In the genomic region with DNA sequence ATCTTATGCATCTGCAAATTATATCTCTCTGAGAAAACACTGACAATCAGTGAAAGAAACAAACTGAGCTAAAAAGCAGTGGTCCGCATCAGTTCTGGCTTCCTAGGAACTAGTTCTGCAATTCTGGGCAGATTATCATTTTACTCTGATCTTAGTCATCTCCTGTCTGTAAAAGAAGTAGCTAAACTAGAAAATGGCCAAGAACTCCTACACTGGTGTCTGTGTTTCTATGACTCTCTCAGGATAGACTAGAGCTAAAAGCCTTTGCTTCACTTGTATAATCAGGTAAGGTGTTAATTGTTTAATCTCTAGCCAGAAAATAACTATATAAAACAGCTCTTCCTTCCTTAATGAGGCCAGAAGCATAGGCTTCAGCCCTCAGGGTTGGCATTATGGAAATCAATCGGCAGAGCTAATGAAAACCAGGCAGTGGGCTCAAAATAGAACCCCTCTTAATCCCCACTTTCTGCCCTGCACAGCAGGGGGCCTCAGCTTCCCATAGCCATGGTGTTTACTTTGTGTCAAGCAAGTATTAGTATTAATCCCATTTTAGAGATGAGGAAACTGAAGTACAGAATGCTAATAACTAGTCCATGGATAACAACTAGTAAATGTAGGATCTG, we compare ENCODE assay signal across 17 cellular contexts.
DNase-seq lines count a peak whose midpoint lies in the region; ATAC-seq and TF ChIP-seq lines count a peak whose summit lies in the region.
"Had no signal": no experiment of that assay in that cellular context is flagged by ENCODE, and none has a peak within 500 bp of the region (broad histone marks: within the 10 kb centered on the region; RNA-seq: fewer than 3 reads in every experiment).

No MANE protein-coding gene starts in this region.

- peaks cover 8% of the 10 kb centered on the region for H3K4me1 ChIP-seq in BE2C
- no peaks in the 10 kb centered on the region for H3K4me1 ChIP-seq in PC-3 (ENCODE audit: insufficient read depth, low read length)
- peaks cover 0 to 9% (median 4%) of the 10 kb centered on the region in 9 donors for H3K4me1 ChIP-seq in heart right ventricle
- no peaks in the 10 kb centered on the region for H3K4me1 ChIP-seq in testis
- H3K4me1 ChIP-seq: pancreas, thyroid gland had no signal

- no peak for TF ChIP-seq POLR2A in testis (IDR thresholded peaks at IDR 0.05)

- no peak overlapping the region for H3K27ac Mint-ChIP-seq in natural killer cell
- H3K27ac Mint-ChIP-seq: activated naive CD4-positive, alpha-beta T cell treated with anti-CD3 and anti-CD28 coated beads for 36 hours had no signal

- CTCF ChIA-PET in PC-3 (lab: Charles Lee), result interaction anchor here (0.7 to 0.8 kb wide), 3 partner anchors 137 to 1030 kb away, joined by 3 to 4 read pairs (median 3); no protein-coding TSS in a partner anchor

- H3K4me1 Mint-ChIP-seq in natural killer cell, result no peaks in the 10 kb centered on the region

- H3K27me3 Mint-ChIP-seq in natural killer cell (ENCODE audit: low read depth in 2 of 2), result no peaks in the 10 kb centered on the region

- no peak overlapping the region for H3K4me3 Mint-ChIP-seq in natural killer cell
- H3K4me3 Mint-ChIP-seq: activated naive CD4-positive, alpha-beta T cell treated with anti-CD3 and anti-CD28 coated beads for 36 hours had no signal

- DNase-seq in BE2C (peak; percentile 63), GM06990 (ENCODE audit: extremely low read depth, insufficient read length) (no peak), PC-3 (peak; percentile 9), heart right ventricle (no peak), testis (no peak), natural killer cell (no peak), germinal center (ENCODE audit: low spot score) (no peak)
- DNase-seq: activated CD4-positive, alpha-beta T cell treated with anti-CD3 and anti-CD28 coated beads, Interleukin-2, amount 50 U/mL, for 4 hours; left cardiac atrium; pancreas; thyroid gland had no signal

- no peaks in the 10 kb centered on the region for H3F3A ChIP-seq in PC-3 (ENCODE audit: low read length, unreplicated experiment)

- H3K36me3 ChIP-seq in BE2C, result no peaks in the 10 kb centered on the region
- no peaks in the 10 kb centered on the region for H3K36me3 ChIP-seq in GM06990 (ENCODE audit: control insufficient read depth, insufficient read depth, low read length)
- no peaks in the 10 kb centered on the region for H3K36me3 ChIP-seq in PC-3 (ENCODE audit: low read depth, low read length)
- no peaks in the 10 kb centered on the region for H3K36me3 ChIP-seq in heart right ventricle
- no peaks in the 10 kb centered on the region for H3K36me3 ChIP-seq in testis (ENCODE audit: low read depth, missing control alignments)
- H3K36me3 ChIP-seq: ascending aorta, pancreas, thyroid gland had no signal

- BruUV-seq in PC-3 (replicated peaks; lab: Mats Ljungman, UMichigan), result no TSS peak

- no peaks in the 10 kb centered on the region for H3K9me2 ChIP-seq in PC-3 (replicated peaks; ENCODE audit: low read length)

- no peaks in the 10 kb centered on the region for H3K27me3 ChIP-seq in BE2C
- no peaks in the 10 kb centered on the region; the same call in 1 of the 2 replicates for H3K27me3 ChIP-seq in GM06990 (replicated peaks; ENCODE audit: control insufficient read depth, insufficient read depth, low read length)
- H3K27me3 ChIP-seq in PC-3 (ENCODE audit: low read length), result peaks cover 29% of the 10 kb centered on the region
- no peaks in the 10 kb centered on the region for H3K27me3 ChIP-seq in heart right ventricle
- H3K27me3 ChIP-seq in testis, result no peaks in the 10 kb centered on the region
- H3K27me3 ChIP-seq: ascending aorta, pancreas, thyroid gland had no signal

- TF ChIP-seq CTCF in BE2C (IDR thresholded peaks at IDR 0.05; ENCODE audit: low read depth, low read length), result peak; percentile 79
- peak; percentile 49 for TF ChIP-seq CTCF in GM06990 (IDR thresholded peaks at IDR 0.05; ENCODE audit: insufficient read depth, low read length, poor library complexity, severe bottlenecking)
- no peak for TF ChIP-seq CTCF in PC-3 (conservative IDR thresholded peaks at IDR 0.05; ENCODE audit: low read depth, low read length)
- peak; percentile 10 to 56 (median 39) for TF ChIP-seq CTCF in heart right ventricle (IDR thresholded peaks at IDR 0.05)
- TF ChIP-seq CTCF in testis (IDR thresholded peaks at IDR 0.05), result no peak
- no peak for TF ChIP-seq CTCF in natural killer cell (IDR thresholded peaks at IDR 0.05)

- H3K79me2 ChIP-seq in PC-3 (ENCODE audit: low read length), result no peaks in the 10 kb centered on the region

- no peak overlapping the region for H3K27ac ChIP-seq in PC-3 (ENCODE audit: low read length)
- H3K27ac ChIP-seq in heart right ventricle, result peak overlapping the region in 2 of 10 donors; percentile 20 to 21
- H3K27ac ChIP-seq in testis, result no peak overlapping the region
- H3K27ac ChIP-seq: ascending aorta, pancreas, PC-9, thyroid gland had no signal

- no peaks in the 10 kb centered on the region for H3K36me3 Mint-ChIP-seq in natural killer cell

- ATAC-seq in PC-3, result peak; percentile 38; the same call in 1 of the 2 replicates
- peak in 5 of 8 donors; percentile 55 to 80 (median 61) for ATAC-seq in heart right ventricle
- no peak for ATAC-seq in natural killer cell
- ATAC-seq in HG02610 (IDR thresholded peaks at IDR 0.05; ENCODE audit: unreplicated experiment), result no peak

- H3K9ac ChIP-seq in PC-3 (ENCODE audit: low read length), result no peak overlapping the region

- H3K4me2 ChIP-seq in PC-3 (ENCODE audit: low read length), result no peak overlapping the region
- H3K4me2 ChIP-seq: PC-9, smooth muscle cell had no signal

- H4K20me1 ChIP-seq in PC-3 (ENCODE audit: low read length), result no peaks in the 10 kb centered on the region

- H3K9me3 ChIP-seq in BE2C (no peaks in the 10 kb centered on the region), PC-3 (ENCODE audit: low read length) (no peaks in the 10 kb centered on the region), heart right ventricle (peaks cover 0 to 8% (median 0%) of the 10 kb centered on the region in 11 donors), testis (no peaks in the 10 kb centered on the region)
- H3K9me3 ChIP-seq: ascending aorta, mucosa of descending colon, pancreas, thyroid gland had no signal

- POLR2A ChIA-PET in PC-3 (lab: Charles Lee; ENCODE audit: unreplicated experiment), result no interaction called here

- WGBS in heart right ventricle, 2 donors, result 50 to 57% methylated on average over 2 of the region's 2 CpGs
- 72 to 74% methylated on average over 2 of the region's 2 CpGs for WGBS in testis, 2 donors

- peaks cover 0 to 4% of the 10 kb centered on the region in 2 donors for H3K9me3 Mint-ChIP-seq in natural killer cell
- H3K9me3 Mint-ChIP-seq: activated naive CD4-positive, alpha-beta T cell treated with anti-CD3 and anti-CD28 coated beads for 36 hours had no signal

- intact Hi-C loops in PC-3 (cut with micrococcal nuclease) (loop anchor here (5.0 kb wide), 2 partner anchors 200 to 615 kb away; no protein-coding TSS in a partner anchor), heart right ventricle (cut with DNase I) (loop anchor here (2.0 to 10.0 kb wide), 11 partner anchors 142 to 615 kb away; no protein-coding TSS in a partner anchor), testis (cut with DNase I; ENCODE audit: low total_unique reads) (loop anchor here (10.0 kb wide), 1 partner anchor 512 kb away; no protein-coding TSS in a partner anchor), natural killer cell (cut with micrococcal nuclease) (no loop called here)

- H3K4me3 ChIP-seq in BE2C (ENCODE audit: low read depth, low read length), result no peak overlapping the region
- H3K4me3 ChIP-seq in GM06990 (replicated peaks; ENCODE audit: low read depth, low read length), result no peak overlapping the region
- H3K4me3 ChIP-seq in PC-3 (ENCODE audit: low read length), result no peak overlapping the region
- H3K4me3 ChIP-seq in heart right ventricle, result no peak overlapping the region
- H3K4me3 ChIP-seq in testis, result no peak overlapping the region
- H3K4me3 ChIP-seq: ascending aorta, mucosa of descending colon, pancreas, PC-9, smooth muscle cell, thyroid gland had no signal

- no peak overlapping the region for H2AFZ ChIP-seq in PC-3 (ENCODE audit: low read length)
- H2AFZ ChIP-seq: PC-9 had no signal

Comparison
In these comparisons a context has a peak if more than half of its experiments do, and no peak if none do; other contexts are left out.
1. DNase-seq: peak in BE2C (single experiment) and PC-3 (single experiment); none in GM06990 (single experiment), heart right ventricle (0 of 2), testis (single experiment), natural killer cell (single experiment) and germinal center (single experiment).
2. CTCF ChIP-seq: peak in BE2C (single experiment), GM06990 (single experiment) and heart right ventricle (9 of 9); none in PC-3 (single experiment), testis (0 of 3) and natural killer cell (single experiment).
3. ATAC-seq: peak in PC-3 (single experiment) and heart right ventricle (5 of 8); none in natural killer cell (0 of 3) and HG02610 (single experiment).